ENCODE assay signal across 23 cellular contexts in the genomic region with DNA sequence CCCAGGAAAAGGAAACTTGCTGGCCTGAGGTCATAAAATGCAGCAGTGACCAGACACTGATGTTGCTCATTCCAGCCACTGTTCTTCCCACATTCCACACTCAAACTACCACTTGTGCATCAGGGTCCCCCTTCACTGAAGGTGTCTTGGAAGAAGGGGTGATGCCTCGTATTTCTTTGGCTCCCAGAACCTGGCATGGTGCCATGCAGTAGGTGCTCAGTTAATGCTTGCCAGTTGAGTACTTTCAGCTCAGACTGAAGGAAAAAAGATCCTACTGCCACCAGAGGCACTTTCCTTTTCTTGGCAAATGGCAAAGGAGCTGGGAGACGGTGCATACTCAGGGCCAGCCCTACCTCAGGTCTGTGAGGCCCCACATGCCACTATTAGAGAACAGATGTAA.
A peak's percentile ranks its signal among the peaks of the same experiment; 100 is the strongest.
DNase-seq lines count a peak whose midpoint lies in the region; ATAC-seq, FAIRE-seq and TF ChIP-seq lines count a peak whose summit lies in the region.
"Had no signal": no experiment of that assay in that cellular context is flagged by ENCODE, and none has a peak within 500 bp of the region (broad histone marks: within the 10 kb centered on the region; RNA-seq: fewer than 3 reads in every experiment).

No MANE protein-coding gene starts in this region.

- DNase-seq in HepG2 (ENCODE audit: low spot score) (no peak), right lobe of liver (no peak), H1 (ENCODE audit: low read depth in 1 of 2, low spot score in 2 of 2) (no peak), globus pallidus (ENCODE audit: low spot score) (no peak), MCF 10A (ENCODE audit: unreplicated experiment) (no peak), suprapubic skin (ENCODE audit: low spot score in 2 of 2) (no peak), NCI-H526 treated with DMSO at 0.1 percent for 48 hours (lab: John Stamatoyannopoulos, UW) (no peak)
- DNase-seq: CD4-positive, alpha-beta T cell; CD8-positive, alpha-beta memory T cell; DMS 273 treated with DMSO at 0.1 percent for 48 hours; DMS79; EL; GDM1; GOT3; H7; HCEC 1CT had no signal

- WGBS in HepG2 (ENCODE audit: low lambda C conversion rate), result 30% methylated on average over 2 of the region's 2 CpGs
- WGBS in right lobe of liver (ENCODE audit: insufficient coverage, low coverage, low lambda C conversion rate, missing lambda C conversion rate), result 69% methylated on average over 2 of the region's 2 CpGs
- WGBS in H1 (ENCODE audit: extremely low coverage in 1 of 2, insufficient coverage in 1 of 2, insufficient read length in 1 of 2, insufficient replicate concordance in 2 of 2, low coverage in 1 of 2, low lambda C conversion rate in 2 of 2, missing lambda C conversion rate in 1 of 2), 2 experiments, result 84% methylated on average over 2 of the region's 2 CpGs; no CpG with 5 or more reads in 1 of the 2 experiments
- WGBS in suprapubic skin, result 54% methylated on average over 2 of the region's 2 CpGs

- no peak overlapping the region for H2AFZ ChIP-seq in HepG2 (ENCODE audit: low read length)
- H2AFZ ChIP-seq in OCI-LY3 (ENCODE audit: low read depth, low read length), result 0 out of 2 replicates have a peak overlapping the region, but pooled peaks have one; percentile 75
- H2AFZ ChIP-seq in H1 (ENCODE audit: low read length), result no peak overlapping the region

- H3K27me3 ChIP-seq in HepG2 (ENCODE audit: control insufficient read depth in 1 of 2, insufficient read depth in 2 of 2, low read length in 2 of 2) (peaks cover 3 to 29% of the 10 kb centered on the region in 2 experiments; a peak in 3 of 5 replicates), right lobe of liver (no peaks in the 10 kb centered on the region), OCI-LY3 (ENCODE audit: low read depth, low read length) (no peaks in the 10 kb centered on the region), H1 (replicated peaks in 1 of 4; ENCODE audit: control insufficient read depth in 3 of 4, extremely low read depth in 1 of 4, insufficient read depth in 3 of 4, low read length in 3 of 4) (no peaks in the 10 kb centered on the region), suprapubic skin (no peaks in the 10 kb centered on the region)
- H3K27me3 ChIP-seq: BLaER1 had no signal

- no peaks in the 10 kb centered on the region for H3K23me2 ChIP-seq in H1 (ENCODE audit: low read depth, low read length)

- H3K4me3 ChIP-seq in HepG2 (replicated peaks in 1 of 3; ENCODE audit: insufficient read depth in 1 of 3, low read depth in 2 of 3, low read length in 3 of 3) (no peak overlapping the region), right lobe of liver (no peak overlapping the region), OCI-LY3 (ENCODE audit: low read length) (no peak overlapping the region), H1 (ENCODE audit: extremely low read depth in 1 of 4, insufficient read depth in 2 of 4, low read depth in 3 of 4, low read length in 4 of 4) (no peak overlapping the region), suprapubic skin (no peak overlapping the region)
- H3K4me3 ChIP-seq: BLaER1 had no signal

- no peaks in the 10 kb centered on the region for H3K36me3 ChIP-seq in HepG2 (replicated peaks in 1 of 2; ENCODE audit: control insufficient read depth in 1 of 2, insufficient read depth in 2 of 2, low read length in 2 of 2)
- H3K36me3 ChIP-seq in right lobe of liver, result no peaks in the 10 kb centered on the region
- peaks cover 5% of the 10 kb centered on the region for H3K36me3 ChIP-seq in OCI-LY3 (replicated peaks; ENCODE audit: low read depth, low read length)
- no peaks in the 10 kb centered on the region for H3K36me3 ChIP-seq in H1 (ENCODE audit: control insufficient read depth in 2 of 4, insufficient read depth in 4 of 4, low read length in 3 of 4)
- H3K36me3 ChIP-seq in suprapubic skin, result no peaks in the 10 kb centered on the region
- H3K36me3 ChIP-seq: BLaER1 had no signal

- POLR2A ChIA-PET in HepG2 (lab: Yijun Ruan, JAX), result interaction anchor here (4.8 kb wide), 1 partner anchor 13 kb away, joined by 28 read pairs; no protein-coding TSS in a partner anchor
- POLR2A ChIA-PET in H1 (lab: Charles Lee; ENCODE audit: partially characterized antibody), result interaction anchor here (1.0 to 4.3 kb wide), 3 partner anchors 9 to 41 kb away, joined by 6 to 23 read pairs (median 17); no protein-coding TSS in a partner anchor
- POLR2A ChIA-PET in MCF 10A (lab: Yijun Ruan, JAX), result interaction anchor here (0.5 to 2.3 kb wide), 4 partner anchors 10 to 23 kb away, joined by 3 to 5 read pairs (median 3); no protein-coding TSS in a partner anchor

- H3K4me1 Mint-ChIP-seq in MCF 10A (ENCODE audit: insufficient read depth, unreplicated experiment), result no peaks in the 10 kb centered on the region

- H3K4me1 ChIP-seq in HepG2 (ENCODE audit: insufficient read depth, low read length) (peaks cover 8% of the 10 kb centered on the region), right lobe of liver (no peaks in the 10 kb centered on the region), OCI-LY3 (ENCODE audit: low read length) (peaks cover 81% of the 10 kb centered on the region), H1 (replicated peaks in 1 of 4; ENCODE audit: control insufficient read depth in 3 of 4, insufficient read depth in 4 of 4, low read length in 3 of 4) (peaks cover 0 to 2% (median 0%) of the 10 kb centered on the region in 4 experiments; a peak in 1 of 7 replicates), suprapubic skin (no peaks in the 10 kb centered on the region)

- no peak overlapping the region for H3K56ac ChIP-seq in H1 (replicated peaks; ENCODE audit: insufficient read length, low read depth, low read length)

- no peak overlapping the region for H3K14ac ChIP-seq in H1 (ENCODE audit: insufficient read length)

- no peak for FAIRE-seq in HepG2 (lab: Jason Lieb, UNC)
- FAIRE-seq in H1 (lab: Jason Lieb, UNC), result no peak
- FAIRE-seq: A204.1, D721Med had no signal

- H4K20me1 ChIP-seq in HepG2 (ENCODE audit: insufficient read depth, low read length), result no peaks in the 10 kb centered on the region
- H4K20me1 ChIP-seq in OCI-LY3 (ENCODE audit: insufficient read depth, low read length), result no peaks in the 10 kb centered on the region
- H4K20me1 ChIP-seq in H1 (replicated peaks in 1 of 2; ENCODE audit: control insufficient read depth in 1 of 2, insufficient read depth in 2 of 2, low read length in 2 of 2), result no peaks in the 10 kb centered on the region
- H4K20me1 ChIP-seq: BLaER1 had no signal

- peaks cover 7% of the 10 kb centered on the region for H3K27me3 Mint-ChIP-seq in MCF 10A (ENCODE audit: insufficient read depth, unreplicated experiment)
- H3K27me3 Mint-ChIP-seq: B cell; CD4-positive, alpha-beta T cell had no signal

- H3K9ac ChIP-seq in HepG2 (ENCODE audit: insufficient read depth, low read depth, low read length), result no peak overlapping the region
- peak overlapping the region; percentile 88; the same call in 1 of the 2 replicates for H3K9ac ChIP-seq in OCI-LY3 (ENCODE audit: low read length)
- H3K9ac ChIP-seq in H1 (replicated peaks in 1 of 4; ENCODE audit: extremely low read depth in 1 of 4, low read depth in 3 of 4, low read length in 3 of 4), result no peak overlapping the region
- H3K9ac ChIP-seq: BLaER1 had no signal

- H3K9me3 ChIP-seq in HepG2 (ENCODE audit: low read length), result no peaks in the 10 kb centered on the region
- no peaks in the 10 kb centered on the region for H3K9me3 ChIP-seq in right lobe of liver
- no peaks in the 10 kb centered on the region for H3K9me3 ChIP-seq in OCI-LY3 (ENCODE audit: insufficient read depth, low read length)
- no peaks in the 10 kb centered on the region for H3K9me3 ChIP-seq in H1 (ENCODE audit: insufficient read depth in 2 of 2, low read depth in 1 of 2, low read length in 1 of 2)
- H3K9me3 ChIP-seq in suprapubic skin, result no peaks in the 10 kb centered on the region
- H3K9me3 ChIP-seq: BLaER1 had no signal

- no peak overlapping the region for H2BK5ac ChIP-seq in H1 (ENCODE audit: low read depth, low read length)

- no TSS peak for BruUV-seq in HepG2 (replicated peaks; lab: Mats Ljungman, UMichigan)
- no TSS peak for BruUV-seq in MCF 10A (replicated peaks; lab: Mats Ljungman, UMichigan)

- H3K18ac ChIP-seq in H1 (ENCODE audit: extremely low read depth, low read length), result no peak overlapping the region

- no peak for TF ChIP-seq POLR2A in HepG2 (IDR thresholded peaks at IDR 0.05; ENCODE audit: insufficient read depth in 1 of 2, low read depth in 2 of 2, low read length in 2 of 2)
- TF ChIP-seq POLR2A in right lobe of liver (IDR thresholded peaks at IDR 0.05), result no peak
- TF ChIP-seq POLR2A in H1 (IDR thresholded peaks at IDR 0.05; ENCODE audit: control extremely low read depth in 1 of 2, low read depth in 2 of 2, low read length in 2 of 2), result no peak
- TF ChIP-seq POLR2A in suprapubic skin (IDR thresholded peaks at IDR 0.05), result no peak

- H2AK5ac ChIP-seq in H1 (ENCODE audit: low read depth, low read length), result no peak overlapping the region

- no peak overlapping the region for H3K27ac Mint-ChIP-seq in MCF 10A (ENCODE audit: low read depth, unreplicated experiment)
- H3K27ac Mint-ChIP-seq: B cell; CD14-positive monocyte; CD4-positive, alpha-beta T cell had no signal

- H3K4ac ChIP-seq in H1 (replicated peaks; ENCODE audit: insufficient read length, low read depth, low read length), result no peak overlapping the region

- H3K4me2 ChIP-seq in HepG2 (ENCODE audit: low read depth, low read length) (no peak overlapping the region), OCI-LY3 (ENCODE audit: low read length) (peak overlapping the region; percentile 47), H1 (ENCODE audit: insufficient read depth in 1 of 2, low read depth in 2 of 2, low read length in 2 of 2) (no peak overlapping the region)
- H3K4me2 ChIP-seq: BLaER1 had no signal

- H2BK15ac ChIP-seq in H1 (ENCODE audit: low read length), result no peak overlapping the region

- TF ChIP-seq CTCF in HepG2 (CRISPR knock-in tag; IDR thresholded peaks at IDR 0.05) (no peak), right lobe of liver (IDR thresholded peaks at IDR 0.05) (no peak), OCI-LY3 (IDR thresholded peaks at IDR 0.05; ENCODE audit: low read depth, low read length) (no peak), H1 (IDR thresholded peaks at IDR 0.05; ENCODE audit: control extremely low read depth in 1 of 3, insufficient read depth in 1 of 3, low read depth in 1 of 3, low read length in 3 of 3) (no peak), MCF 10A (IDR thresholded peaks at IDR 0.05; ENCODE audit: unreplicated experiment) (no peak), suprapubic skin (IDR thresholded peaks at IDR 0.05) (no peak)

- intact Hi-C loops in HepG2 (cut with micrococcal nuclease; ENCODE audit: unreplicated experiment) (no loop called here), right lobe of liver (cut with DNase I) (no loop called here), MCF 10A (cut with micrococcal nuclease) (no loop called here)

- no peak overlapping the region for H3K4me3 Mint-ChIP-seq in MCF 10A (ENCODE audit: unreplicated experiment)
- H3K4me3 Mint-ChIP-seq: B cell; CD14-positive monocyte; CD4-positive, alpha-beta T cell had no signal

- CTCF ChIA-PET in HepG2 (lab: Yijun Ruan, JAX; ENCODE audit: low intra/inter-chr PET ratio, low total read pairs), result no interaction called here
- CTCF ChIA-PET in H1 (lab: Charles Lee; ENCODE audit: partially characterized antibody), result interaction anchor here (0.7 to 2.6 kb wide), 6 partner anchors 12 to 100 kb away, joined by 3 to 8 read pairs (median 4); no protein-coding TSS in a partner anchor
- CTCF ChIA-PET in MCF 10A (lab: Yijun Ruan, JAX), result no interaction called here

- in situ Hi-C loops in HepG2 (cut with HindIII; ENCODE audit: extremely low pct_ligation_motif_present, low pct_unique_long_range_greater_than_20kb), result no loop called here

- ATAC-seq in HepG2 (no peak), right lobe of liver (no peak)

- H3K79me2 ChIP-seq in HepG2 (ENCODE audit: insufficient read depth, low read length), result no peaks in the 10 kb centered on the region
- H3K79me2 ChIP-seq in OCI-LY3 (ENCODE audit: low read length), result no peaks in the 10 kb centered on the region
- no peaks in the 10 kb centered on the region for H3K79me2 ChIP-seq in H1 (ENCODE audit: control insufficient read depth in 1 of 2, insufficient read depth in 2 of 2, low read length in 2 of 2)

- H3K27ac ChIP-seq in HepG2 (ENCODE audit: extremely low read length, insufficient read depth, low read length) (no peak overlapping the region), right lobe of liver (no peak overlapping the region), OCI-LY3 (ENCODE audit: low read length) (peak overlapping the region; percentile 96), H1 (ENCODE audit: low read depth, low read length) (no peak overlapping the region), suprapubic skin (no peak overlapping the region)
- H3K27ac ChIP-seq: 22Rv1, BLaER1 had no signal

- no peaks in the 10 kb centered on the region for H3K79me1 ChIP-seq in H1 (ENCODE audit: low read depth, low read length)

- H3K23ac ChIP-seq in H1 (ENCODE audit: insufficient read length), result peak overlapping the region; percentile 66

- H4K5ac ChIP-seq in H1 (ENCODE audit: insufficient read length, low read depth, low read length), result no peak overlapping the region

- no peaks in the 10 kb centered on the region for H3K9me3 Mint-ChIP-seq in MCF 10A (ENCODE audit: unreplicated experiment)
- H3K9me3 Mint-ChIP-seq: CD14-positive monocyte; CD4-positive, alpha-beta T cell; CD8-positive, alpha-beta memory T cell had no signal

- H2BK12ac ChIP-seq in H1 (ENCODE audit: low read depth, low read length), result no peak overlapping the region

- H4K8ac ChIP-seq in H1 (ENCODE audit: extremely low read depth, insufficient read depth, low read length), result no peak overlapping the region; the same call in 1 of the 2 replicates

- no peak overlapping the region for H4K91ac ChIP-seq in H1 (replicated peaks; ENCODE audit: insufficient read length, low read length)

- H2BK120ac ChIP-seq in H1 (replicated peaks; ENCODE audit: low read depth, low read length), result no peak overlapping the region

- no peak overlapping the region for H2BK20ac ChIP-seq in H1 (ENCODE audit: low read length)

- no peaks in the 10 kb centered on the region for H3K36me3 Mint-ChIP-seq in MCF 10A (ENCODE audit: insufficient read depth, unreplicated experiment)
- H3K36me3 Mint-ChIP-seq: CD14-positive monocyte; CD8-positive, alpha-beta memory T cell had no signal

- TF ChIP-seq EP300 in HepG2 (IDR thresholded peaks at IDR 0.05; ENCODE audit: low read depth in 2 of 2, low read length in 2 of 2) (no peak), HepG2 (CRISPR knock-in tag; IDR thresholded peaks at IDR 0.05; ENCODE audit: borderline replicate concordance) (no peak), H1 (IDR thresholded peaks at IDR 0.05; ENCODE audit: borderline replicate concordance in 1 of 2, low read depth in 2 of 2, low read length in 2 of 2) (no peak), suprapubic skin (IDR thresholded peaks at IDR 0.05) (no peak)

- TF ChIP-seq RAD21 in HepG2 (CRISPR knock-in tag; IDR thresholded peaks at IDR 0.05) (no peak), H1 (IDR thresholded peaks at IDR 0.05 in 1 of 2, conservative IDR thresholded peaks at IDR 0.05 in 1 of 2; ENCODE audit: low read depth in 2 of 2, low read length in 2 of 2) (no peak)
